10 cellular contexts compared by ENCODE assay signal in the genomic region with DNA sequence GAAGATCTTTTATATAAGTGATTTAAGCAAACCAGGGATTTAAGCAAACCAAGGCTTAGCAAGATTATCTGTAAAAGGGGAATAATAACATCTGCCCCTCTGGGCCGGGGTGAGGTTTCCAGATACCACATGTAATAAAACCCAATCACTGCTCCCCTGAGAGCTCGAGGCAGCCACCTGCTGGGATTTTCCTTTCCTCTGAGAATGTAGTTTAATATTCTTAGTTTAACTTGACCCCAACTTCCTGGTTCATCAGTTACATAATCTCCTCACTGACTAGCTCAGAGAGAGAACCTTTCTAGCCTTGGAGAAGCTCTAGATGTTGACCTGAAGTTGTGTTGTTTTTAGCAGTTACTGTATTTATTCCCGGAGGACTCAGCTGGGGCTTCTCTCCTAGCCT.
DNase-seq lines count a peak whose midpoint lies in the region; ATAC-seq and TF ChIP-seq lines count a peak whose summit lies in the region.
"Had no signal": no experiment of that assay in that cellular context is flagged by ENCODE, and none has a peak within 500 bp of the region (broad histone marks: within the 10 kb centered on the region; RNA-seq: fewer than 3 reads in every experiment).

No MANE protein-coding gene starts in this region.

- in situ Hi-C loops in ACHN (cut with HindIII; ENCODE audit: low pct_ligation_motif_present, low pct_unique_long_range_greater_than_20kb, low sequenced_read_pairs): no loop called here

- no peak overlapping the region for H3K4me3 ChIP-seq in foreskin fibroblast (ENCODE audit: low read depth in 1 of 2, low read length in 2 of 2)
- H3K4me3 ChIP-seq: adrenal gland had no signal

- DNase-seq in ACHN: peak; percentile 8
- peak; percentile 83 for DNase-seq in D341Med (ENCODE audit: low spot score)
- DNase-seq in NCI-H524 treated with DMSO at 0.1 percent for 48 hours (lab: John Stamatoyannopoulos, UW): peak; percentile 54
- peak; percentile 46 for DNase-seq in dermis blood vessel endothelial cell
- no peak for DNase-seq in GDM1 (lab: John Stamatoyannopoulos, UW)
- DNase-seq in foreskin fibroblast: no peak
- DNase-seq in effector CD8-positive, alpha-beta T cell (lab: John Stamatoyannopoulos, UW): no peak
- DNase-seq: adrenal gland, occipital lobe had no signal

- no peak for TF ChIP-seq CTCF in foreskin fibroblast (IDR thresholded peaks at IDR 0.05; ENCODE audit: low read depth, low read length)

- ATAC-seq in GM21825 (IDR thresholded peaks at IDR 0.05; ENCODE audit: unreplicated experiment): no peak

Comparison
In these comparisons a context has a peak if more than half of its experiments do, and no peak if none do; other contexts are left out.
1. DNase-seq: peak in ACHN (single experiment), D341Med (single experiment), NCI-H524 treated with DMSO at 0.1 percent for 48 hours (single experiment) and dermis blood vessel endothelial cell (single experiment); none in GDM1 (single experiment), foreskin fibroblast (0 of 2) and effector CD8-positive, alpha-beta T cell (single experiment).